Comparison of ENCODE assay signal across 8 cellular contexts in the genomic region with DNA sequence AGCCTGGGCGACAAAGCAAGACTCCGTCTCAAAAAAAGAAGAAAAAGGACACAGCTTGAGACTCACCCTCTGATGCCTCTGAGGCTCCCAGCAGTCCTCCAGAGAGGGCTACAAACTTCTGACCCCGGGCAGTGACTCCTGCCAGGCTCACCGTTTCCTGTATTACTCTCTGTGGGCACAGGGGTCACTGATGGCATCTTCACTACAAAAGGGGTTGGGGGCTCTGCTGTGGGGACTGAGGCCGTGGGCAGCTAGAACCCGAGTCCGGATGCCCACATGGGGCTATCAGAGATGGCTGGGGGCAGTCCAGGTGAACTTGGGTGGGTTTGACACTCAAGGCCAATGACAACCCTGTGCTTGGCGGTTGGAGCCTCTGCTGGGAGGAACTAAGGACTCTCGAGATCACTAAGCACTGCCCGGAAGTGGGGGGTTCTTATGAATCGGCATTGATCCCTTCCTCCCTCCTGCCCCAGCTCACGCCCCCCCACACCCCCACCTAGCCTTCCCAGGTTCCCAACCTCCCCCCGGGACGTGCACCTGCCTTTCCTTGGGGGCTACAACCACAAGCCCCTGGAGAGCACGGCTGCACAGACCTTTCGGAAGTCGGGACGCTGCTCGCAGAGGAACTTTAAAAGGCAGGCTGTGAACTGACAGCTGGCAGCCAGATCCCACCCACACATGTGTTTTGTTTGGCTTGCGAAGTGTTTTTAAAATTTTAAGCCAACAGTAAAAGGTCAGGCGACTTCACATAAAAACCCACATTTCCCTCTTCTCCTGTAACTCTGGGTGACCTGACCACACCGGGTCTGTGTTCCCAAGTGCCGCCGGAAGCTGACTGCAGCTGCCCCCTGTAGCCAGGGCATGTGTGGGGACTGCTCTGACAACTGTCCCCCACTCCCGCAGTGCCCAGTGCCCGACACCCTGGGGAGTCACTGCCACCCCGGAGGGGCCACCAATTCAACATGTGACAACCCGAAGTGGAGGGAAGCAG. TPM values are rescaled to one million over a fixed set of nuclear protein-coding genes. Genes with fewer than 3 reads are reported as not detected.
A peak's percentile ranks its signal among the peaks of the same experiment; 100 is the strongest.
DNase-seq lines count a peak whose midpoint lies in the region; ATAC-seq, FAIRE-seq and TF ChIP-seq lines count a peak whose summit lies in the region.

No MANE protein-coding gene starts in this region.

- no peak for TF ChIP-seq POLR2A in H54 (IDR thresholded peaks at IDR 0.05; ENCODE audit: low read depth, low read length)

- peaks cover 62% of the 10 kb centered on the region for H3K4me1 Mint-ChIP-seq in activated T-helper 1 cell treated with anti-CD3 and anti-CD28 coated beads, Interleukin-12 subunit alpha, Interleukin-12 subunit beta, Interleukin-2, Interleukin-4 antibody, amounts not matched to agents 30 ng/mL and 10 ng/mL and 1 ng/mL, durations not matched to agents 14 hours and 24 hours and 36 hours (ENCODE audit: low read depth)

- no peak for TF ChIP-seq CTCF in kidney (IDR thresholded peaks at IDR 0.05; ENCODE audit: borderline replicate concordance, extremely low read depth, insufficient read depth)

- no peak for DNase-seq in activated T-helper 1 cell treated with anti-CD3 and anti-CD28 coated beads, Interleukin-12 subunit alpha, Interleukin-12 subunit beta, Interleukin-2, Interleukin-4 antibody, amounts not matched to agents 30 ng/mL and 10 ng/mL and 1 ng/mL, durations not matched to agents 14 hours and 24 hours and 36 hours (ENCODE audit: low spot score)
- DNase-seq in kidney (peak; percentile 82), H54 (ENCODE audit: insufficient read length, low spot score) (no peak), DMS114 treated with DMSO at 0.1 percent for 48 hours (lab: John Stamatoyannopoulos, UW; ENCODE audit: unreplicated experiment) (no peak)

- H3K9me3 Mint-ChIP-seq in activated T-helper 1 cell treated with anti-CD3 and anti-CD28 coated beads, Interleukin-12 subunit alpha, Interleukin-12 subunit beta, Interleukin-2, Interleukin-4 antibody, amounts not matched to agents 30 ng/mL and 10 ng/mL and 1 ng/mL, durations not matched to agents 14 hours and 24 hours and 36 hours = no peaks in the 10 kb centered on the region

- no peaks in the 10 kb centered on the region for H3K79me2 ChIP-seq in ACC112 (ENCODE audit: control insufficient read depth, insufficient read depth, low read length, unreplicated experiment)

- intact Hi-C loops in activated T-helper 1 cell treated with anti-CD3 and anti-CD28 coated beads, Interleukin-12 subunit alpha, Interleukin-12 subunit beta, Interleukin-2, Interleukin-4 antibody, amounts not matched to agents 30 ng/mL and 10 ng/mL and 1 ng/mL, durations not matched to agents 14 hours and 24 hours and 36 hours (cut with micrococcal nuclease) = no loop called here
- intact Hi-C loops in kidney (cut with DNase I) = no loop called here

- H3K9me3 ChIP-seq in kidney (ENCODE audit: control insufficient read depth in 1 of 2, low read length in 2 of 2) (no peaks in the 10 kb centered on the region), thymus (ENCODE audit: control insufficient read depth) (no peaks in the 10 kb centered on the region)

- H3K36me3 ChIP-seq in ACC112 (ENCODE audit: insufficient read depth, low read length) (no peaks in the 10 kb centered on the region), kidney (ENCODE audit: control insufficient read depth in 1 of 2, insufficient read depth in 2 of 2, low read length in 2 of 2) (no peaks in the 10 kb centered on the region), thymus (ENCODE audit: control insufficient read depth, insufficient read depth) (no peaks in the 10 kb centered on the region)

- ATAC-seq in GM19455 (IDR thresholded peaks at IDR 0.05; ENCODE audit: unreplicated experiment) (peak; percentile 39), HG02610 (IDR thresholded peaks at IDR 0.05; ENCODE audit: unreplicated experiment) (no peak)

- H3K4me3 ChIP-seq in ACC112 (ENCODE audit: low read depth, low read length) = peak overlapping the region; percentile 51
- peak overlapping the region in 1 of 2 donors; percentile 37 for H3K4me3 ChIP-seq in kidney (ENCODE audit: low read length in 2 of 2)
- H3K4me3 ChIP-seq in thymus (ENCODE audit: low read length) = no peak overlapping the region

- peak overlapping the region; percentile 78 for H3K27ac Mint-ChIP-seq in activated T-helper 1 cell treated with anti-CD3 and anti-CD28 coated beads, Interleukin-12 subunit alpha, Interleukin-12 subunit beta, Interleukin-2, Interleukin-4 antibody, amounts not matched to agents 30 ng/mL and 10 ng/mL and 1 ng/mL, durations not matched to agents 14 hours and 24 hours and 36 hours

- H3K27ac ChIP-seq in ACC112 (ENCODE audit: low read depth, low read length) (peak overlapping the region; percentile 42; the same call in 1 of the 2 replicates), kidney (ENCODE audit: low read depth in 2 of 2, low read length in 2 of 2) (peak overlapping the region in 1 of 2 donors; percentile 63), thymus (ENCODE audit: low read depth) (peak overlapping the region; percentile 36)

- H3K36me3 Mint-ChIP-seq in activated T-helper 1 cell treated with anti-CD3 and anti-CD28 coated beads, Interleukin-12 subunit alpha, Interleukin-12 subunit beta, Interleukin-2, Interleukin-4 antibody, amounts not matched to agents 30 ng/mL and 10 ng/mL and 1 ng/mL, durations not matched to agents 14 hours and 24 hours and 36 hours (ENCODE audit: low read depth) = peaks cover 13% of the 10 kb centered on the region

- H3K27me3 Mint-ChIP-seq in activated T-helper 1 cell treated with anti-CD3 and anti-CD28 coated beads, Interleukin-12 subunit alpha, Interleukin-12 subunit beta, Interleukin-2, Interleukin-4 antibody, amounts not matched to agents 30 ng/mL and 10 ng/mL and 1 ng/mL, durations not matched to agents 14 hours and 24 hours and 36 hours (ENCODE audit: insufficient read depth) = no peaks in the 10 kb centered on the region

- H3K4me1 ChIP-seq in ACC112 (ENCODE audit: control insufficient read depth, insufficient read depth, low read length, unreplicated experiment) (peaks cover 33% of the 10 kb centered on the region), kidney (ENCODE audit: control insufficient read depth in 1 of 2, insufficient read depth in 1 of 2, low read depth in 1 of 2, low read length in 2 of 2) (peaks cover 7 to 21% of the 10 kb centered on the region in 2 donors), thymus (ENCODE audit: control insufficient read depth, insufficient read depth, low read length) (peaks cover 8% of the 10 kb centered on the region)

- 60% methylated on average over 28 of the region's 28 CpGs for WGBS in thymus

- peak overlapping the region in 1 of 2 donors; percentile 34 for H3K9ac ChIP-seq in kidney (ENCODE audit: low read length in 2 of 2)

- no peak overlapping the region for H2AFZ ChIP-seq in ACC112 (ENCODE audit: low read length, unreplicated experiment)

- H3K27me3 ChIP-seq in ACC112 (ENCODE audit: insufficient read depth, low read length) (no peaks in the 10 kb centered on the region), thymus (ENCODE audit: control insufficient read depth, insufficient read depth) (no peaks in the 10 kb centered on the region)

- FAIRE-seq in kidney (lab: Jason Lieb, UNC) = no peak
- FAIRE-seq in H54 (lab: Jason Lieb, UNC) = no peak

- peak overlapping the region; percentile 48 for H3K4me3 Mint-ChIP-seq in activated T-helper 1 cell treated with anti-CD3 and anti-CD28 coated beads, Interleukin-12 subunit alpha, Interleukin-12 subunit beta, Interleukin-2, Interleukin-4 antibody, amounts not matched to agents 30 ng/mL and 10 ng/mL and 1 ng/mL, durations not matched to agents 14 hours and 24 hours and 36 hours

RNA-seq across cellular contexts. Expression of a gene that starts 5.0 kb away (rescaled TPM):
- 88.7 and 94.4 TPM in 2 replicates for total RNA-seq in activated T-helper 1 cell treated with anti-CD3 and anti-CD28 coated beads, Interleukin-12 subunit alpha, Interleukin-12 subunit beta, Interleukin-2, Interleukin-4 antibody, amounts not matched to agents 30 ng/mL and 10 ng/mL and 1 ng/mL, durations not matched to agents 14 hours and 24 hours and 36 hours
- 43.3 TPM for total RNA-seq in kidney
- 13.0 TPM for polyA plus RNA-seq in kidney (ENCODE audit: insufficient read depth, low read depth, low replicate concordance)
- polyA plus RNA-seq in thymus = 42.1 TPM

RNA-seq across cellular contexts. Expression of a gene that starts 37.7 kb away (rescaled TPM):
- total RNA-seq in activated T-helper 1 cell treated with anti-CD3 and anti-CD28 coated beads, Interleukin-12 subunit alpha, Interleukin-12 subunit beta, Interleukin-2, Interleukin-4 antibody, amounts not matched to agents 30 ng/mL and 10 ng/mL and 1 ng/mL, durations not matched to agents 14 hours and 24 hours and 36 hours = 8.6 and 9.4 TPM in 2 replicates
- 21.6 TPM for total RNA-seq in kidney
- polyA plus RNA-seq in kidney (ENCODE audit: insufficient read depth, low read depth, low replicate concordance) (7.9 TPM), thymus (5.3 TPM)
